23 cellular contexts compared by ENCODE assay signal in the genomic region with DNA sequence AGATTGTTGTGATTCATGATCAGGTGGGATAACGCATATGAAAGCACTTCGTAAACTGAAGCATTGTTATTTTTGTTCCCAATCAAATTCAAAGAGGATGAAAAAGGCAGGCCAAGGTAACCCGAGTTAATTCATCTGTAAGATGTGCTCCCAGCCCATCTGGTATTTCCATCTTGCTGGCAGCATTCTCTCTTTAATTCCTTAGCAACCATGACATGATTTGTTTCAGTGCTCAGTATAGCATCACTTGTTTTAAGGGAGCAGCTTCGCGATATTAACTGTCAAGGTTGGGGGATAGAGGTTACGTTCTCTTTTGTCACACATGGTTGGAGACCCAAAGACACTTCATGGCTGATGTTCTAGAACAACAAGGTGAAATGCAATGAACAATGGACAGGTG. TPM values are rescaled to one million over a fixed set of nuclear protein-coding genes. Genes with fewer than 3 reads are reported as not detected.
DNase-seq lines count a peak whose midpoint lies in the region; ATAC-seq and TF ChIP-seq lines count a peak whose summit lies in the region.
"Had no signal": no experiment of that assay in that cellular context is flagged by ENCODE, and none has a peak within 500 bp of the region (broad histone marks: within the 10 kb centered on the region; RNA-seq: fewer than 3 reads in every experiment).

No MANE protein-coding gene starts in this region.

- no peaks in the 10 kb centered on the region for H3K4me1 ChIP-seq in osteoblast (ENCODE audit: insufficient read depth, low read length)
- H3K4me1 ChIP-seq in aorta (ENCODE audit: control insufficient read depth in 1 of 2, insufficient read depth in 2 of 2, low read length in 2 of 2), result peaks cover 2 to 15% of the 10 kb centered on the region in 2 donors

- intact Hi-C loops in aorta (cut with DNase I), result no loop called here

- H3K79me2 ChIP-seq in osteoblast (ENCODE audit: insufficient read depth, low read length), result no peaks in the 10 kb centered on the region

- H3K4me3 Mint-ChIP-seq in endothelial cell (ENCODE audit: unreplicated experiment), result no peak overlapping the region
- H3K4me3 Mint-ChIP-seq: HFFc6 had no signal

- no peak overlapping the region for H2AFZ ChIP-seq in osteoblast (ENCODE audit: low read length)

- H3K27ac Mint-ChIP-seq in endothelial cell (ENCODE audit: unreplicated experiment), result peak overlapping the region; percentile 100
- H3K27ac Mint-ChIP-seq: HFFc6 had no signal

- H3K4me1 Mint-ChIP-seq in endothelial cell (ENCODE audit: unreplicated experiment), result peaks cover 37% of the 10 kb centered on the region

- no peak overlapping the region for H3K27ac ChIP-seq in osteoblast (ENCODE audit: low read depth, low read length)
- peak overlapping the region; percentile 38 to 40 for H3K27ac ChIP-seq in aorta (ENCODE audit: low read depth in 1 of 2, low read length in 2 of 2)

- DNase-seq in NCI-H2171 treated with DMSO at 0.1 percent for 48 hours (lab: John Stamatoyannopoulos, UW), result peak; percentile 90
- DNase-seq in endothelial cell (ENCODE audit: low spot score), result no peak
- DNase-seq in osteoblast (ENCODE audit: insufficient read length, low spot score, missing footprints), result peak; percentile 63
- no peak for DNase-seq in aorta
- no peak for DNase-seq in midbrain (lab: John Stamatoyannopoulos, UW)
- DNase-seq: COR-L47; EL; HFFc6; IMR-90; Karpas-422; MG63; NCI-H1092; NCI-H146; NCI-H2081 treated with DMSO at 0.1 percent for 48 hours; NCI-H446; NCI-H69; NK-92 treated with Interleukin-12 subunit alpha and Interleukin-12 subunit beta, amount 100 ng/mL, for 24 hours; SHP77 treated with DMSO at 0.1 percent for 48 hours had no signal

- TF ChIP-seq CTCF in endothelial cell (IDR thresholded peaks at IDR 0.05; ENCODE audit: unreplicated experiment), result no peak
- TF ChIP-seq CTCF in osteoblast (IDR thresholded peaks at IDR 0.05; ENCODE audit: extremely low read depth, low read depth, low read length), result no peak

- H3K27me3 Mint-ChIP-seq in endothelial cell (ENCODE audit: unreplicated experiment), result peaks cover 1% of the 10 kb centered on the region

- 76 to 93% methylated on average over 6 of the region's 6 CpGs for WGBS in aorta, 2 donors

- H3K9me3 Mint-ChIP-seq in endothelial cell (ENCODE audit: unreplicated experiment), result no peaks in the 10 kb centered on the region
- H3K9me3 Mint-ChIP-seq: HFFc6 had no signal

- H3K27me3 ChIP-seq in osteoblast (ENCODE audit: insufficient read depth, low read length) (no peaks in the 10 kb centered on the region), aorta (ENCODE audit: control insufficient read depth in 1 of 2, insufficient read depth in 2 of 2, low read length in 1 of 2) (no peaks in the 10 kb centered on the region)
- H3K27me3 ChIP-seq: MG63 had no signal

- ATAC-seq in aorta (ENCODE audit: low FRiP score) (no peak), HG03159 (IDR thresholded peaks at IDR 0.05; ENCODE audit: unreplicated experiment) (no peak), GM19452 (IDR thresholded peaks at IDR 0.05; ENCODE audit: unreplicated experiment) (no peak)

- H3K36me3 ChIP-seq in osteoblast (ENCODE audit: insufficient read depth, low read length) (no peaks in the 10 kb centered on the region), aorta (ENCODE audit: control insufficient read depth in 1 of 2, insufficient read depth in 2 of 2, low read length in 1 of 2) (no peaks in the 10 kb centered on the region)
- H3K36me3 ChIP-seq: MG63 had no signal

- H3K4me2 ChIP-seq in osteoblast (ENCODE audit: insufficient read depth, low read length), result no peak overlapping the region

- H3K4me3 ChIP-seq in osteoblast (ENCODE audit: insufficient read depth, low read length), result no peak overlapping the region
- H3K4me3 ChIP-seq in aorta (ENCODE audit: low read length in 2 of 2), result no peak overlapping the region
- H3K4me3 ChIP-seq: MG63 had no signal

- no peaks in the 10 kb centered on the region for H3K9me3 ChIP-seq in osteoblast (ENCODE audit: low read depth, low read length)
- no peaks in the 10 kb centered on the region for H3K9me3 ChIP-seq in aorta (ENCODE audit: control insufficient read depth, low read length)
- H3K9me3 ChIP-seq: MG63 had no signal

- no peaks in the 10 kb centered on the region for H4K20me1 ChIP-seq in osteoblast (ENCODE audit: insufficient read depth, low read length)

- no peaks in the 10 kb centered on the region for H3K36me3 Mint-ChIP-seq in endothelial cell (ENCODE audit: low read depth, unreplicated experiment)

RNA-seq across cellular contexts. Expression of a gene that starts 6.4 kb away (rescaled TPM):
- 57.9 TPM for total RNA-seq in endothelial cell (ENCODE audit: unreplicated experiment)
- total RNA-seq in osteoblast, result 1.4 and 2.1 TPM in 2 replicates
- total RNA-seq in aorta, result 10 to 100 TPM; 49.5 to 83.0 TPM
- 10 to 100 TPM; 26.2 to 29.4 TPM for polyA plus RNA-seq in aorta

RNA-seq across cellular contexts. Expression of a gene that starts 53.3 kb away (rescaled TPM):
- total RNA-seq in endothelial cell (ENCODE audit: unreplicated experiment), result not detected
- not detected in 2 replicates for total RNA-seq in osteoblast
- total RNA-seq in aorta, result not detected
- polyA plus RNA-seq in aorta, result not detected
- total RNA-seq: HFFc6, HT1080, IMR-90, OCI-LY7, RPMI7951 had no signal
- polyA plus RNA-seq: IMR-90 had no signal

Comparison
In these comparisons a context has a peak if more than half of its experiments do, and no peak if none do; other contexts are left out.
1. DNase-seq: peak in NCI-H2171 treated with DMSO at 0.1 percent for 48 hours (single experiment) and osteoblast (single experiment); none in endothelial cell (single experiment), aorta (0 of 2) and midbrain (single experiment).
2. RNA of a gene that starts 6.4 kb away (total RNA-seq): 49.5 to 83.0 TPM in aorta and 57.9 TPM in endothelial cell (single experiment); 1.4 to 2.1 TPM in osteoblast; every median in the first group is over 10 times any median in the second.